ENCODE assay signal across 13 cellular contexts in genomic region chr16:11080327-11080967, GRCh38.
DNase-seq lines count a peak whose midpoint lies in the region; ATAC-seq and TF ChIP-seq lines count a peak whose summit lies in the region.
"Had no signal": no experiment of that assay in that cellular context is flagged by ENCODE, and none has a peak within 500 bp of the region (broad histone marks: within the 10 kb centered on the region; RNA-seq: fewer than 3 reads in every experiment).

No MANE protein-coding gene starts in this region.

- H3K36me3 ChIP-seq in Peyer's patch, result no peaks in the 10 kb centered on the region

- H3K4me1 ChIP-seq in Peyer's patch, result peaks cover 7 to 40% (median 38%) of the 10 kb centered on the region in 4 donors

- H3K27ac ChIP-seq in Peyer's patch, result peak overlapping the region; percentile 6 to 73 (median 22)

- TF ChIP-seq CTCF in Peyer's patch (IDR thresholded peaks at IDR 0.05), result no peak

- no peak overlapping the region for H3K4me3 ChIP-seq in Peyer's patch

- H3K27me3 Mint-ChIP-seq in T-helper 1 cell treated with Interleukin-12 subunit alpha and Interleukin-12 subunit beta and Interleukin-4 antibody, amounts not matched to agents 30 μg/mL and 1 μg/mL, for 36 hours (ENCODE audit: low read depth), result no peaks in the 10 kb centered on the region

- no peaks in the 10 kb centered on the region for H3K27me3 ChIP-seq in Peyer's patch

- H3K4me1 Mint-ChIP-seq in T-helper 1 cell treated with Interleukin-12 subunit alpha and Interleukin-12 subunit beta and Interleukin-4 antibody, amounts not matched to agents 30 μg/mL and 1 μg/mL, for 36 hours (ENCODE audit: low read depth), result peaks cover 76% of the 10 kb centered on the region
- peaks cover 88% of the 10 kb centered on the region for H3K4me1 Mint-ChIP-seq in stimulated activated effector memory CD8-positive, alpha-beta T cell treated with anti-CD3 and anti-CD28 coated beads, Interleukin-12 subunit alpha, Interleukin-12 subunit beta, amount 100 ng/mL, for 72 hours

- H3K36me3 Mint-ChIP-seq in T-helper 1 cell treated with Interleukin-12 subunit alpha and Interleukin-12 subunit beta and Interleukin-4 antibody, amounts not matched to agents 30 μg/mL and 1 μg/mL, for 36 hours (ENCODE audit: low read depth), result peaks cover 23% of the 10 kb centered on the region
- peaks cover 23% of the 10 kb centered on the region for H3K36me3 Mint-ChIP-seq in stimulated activated effector memory CD8-positive, alpha-beta T cell treated with anti-CD3 and anti-CD28 coated beads, Interleukin-12 subunit alpha, Interleukin-12 subunit beta, amount 100 ng/mL, for 72 hours

- no peaks in the 10 kb centered on the region for H3K9me3 Mint-ChIP-seq in T-helper 1 cell treated with Interleukin-12 subunit alpha and Interleukin-12 subunit beta and Interleukin-4 antibody, amounts not matched to agents 30 μg/mL and 1 μg/mL, for 36 hours
- H3K9me3 Mint-ChIP-seq in stimulated activated effector memory CD8-positive, alpha-beta T cell treated with anti-CD3 and anti-CD28 coated beads, Interleukin-12 subunit alpha, Interleukin-12 subunit beta, amount 100 ng/mL, for 72 hours, result no peaks in the 10 kb centered on the region

- TF ChIP-seq POLR2A in Peyer's patch (IDR thresholded peaks at IDR 0.05), result no peak

- H3K27ac Mint-ChIP-seq in T-helper 1 cell treated with Interleukin-12 subunit alpha and Interleukin-12 subunit beta and Interleukin-4 antibody, amounts not matched to agents 30 μg/mL and 1 μg/mL, for 36 hours, result peak overlapping the region; percentile 96
- H3K27ac Mint-ChIP-seq in stimulated activated effector memory CD8-positive, alpha-beta T cell treated with anti-CD3 and anti-CD28 coated beads, Interleukin-12 subunit alpha, Interleukin-12 subunit beta, amount 100 ng/mL, for 72 hours, result peak overlapping the region; percentile 85

- DNase-seq in T-helper 1 cell (no peak), Peyer's patch (peak in 2 of 3 donors; percentile 61 to 66), germinal center (ENCODE audit: low spot score) (peak; percentile 36), NCI-H146 (lab: John Stamatoyannopoulos, UW) (no peak)
- no peak for DNase-seq in stimulated activated effector memory CD8-positive, alpha-beta T cell treated with anti-CD3 and anti-CD28 coated beads, Interleukin-12 subunit alpha, Interleukin-12 subunit beta, amount 100 ng/mL, for 72 hours (ENCODE audit: low spot score in 2 of 2)
- DNase-seq in stimulated activated CD4-positive, alpha-beta T cell treated with anti-CD3 and anti-CD28 coated beads, Interleukin-1b, Interleukin-23, amount 100 ng/mL, for 48 hours, result no peak
- DNase-seq: foreskin melanocyte, GOT3, NCI-H2029 treated with DMSO at 0.1 percent for 48 hours, NCI-H774, SIG-M5 had no signal

- no peaks in the 10 kb centered on the region for H3K9me3 ChIP-seq in Peyer's patch

- ATAC-seq in stimulated activated effector memory CD8-positive, alpha-beta T cell treated with anti-CD3 and anti-CD28 coated beads, Interleukin-12 subunit alpha, Interleukin-12 subunit beta, amount 100 ng/mL, for 72 hours, result no peak
- no peak for ATAC-seq in GM19467 (IDR thresholded peaks at IDR 0.05; ENCODE audit: unreplicated experiment)

- peak overlapping the region; percentile 74 for H3K4me3 Mint-ChIP-seq in T-helper 1 cell treated with Interleukin-12 subunit alpha and Interleukin-12 subunit beta and Interleukin-4 antibody, amounts not matched to agents 30 μg/mL and 1 μg/mL, for 36 hours
- peak overlapping the region; percentile 25 for H3K4me3 Mint-ChIP-seq in stimulated activated effector memory CD8-positive, alpha-beta T cell treated with anti-CD3 and anti-CD28 coated beads, Interleukin-12 subunit alpha, Interleukin-12 subunit beta, amount 100 ng/mL, for 72 hours

Comparison
In these comparisons a context has a peak if more than half of its experiments do, and no peak if none do; other contexts are left out.
1. DNase-seq: peak in Peyer's patch (2 of 3) and germinal center (single experiment); none in T-helper 1 cell (0 of 5), stimulated activated effector memory CD8-positive, alpha-beta T cell treated with anti-CD3 and anti-CD28 coated beads, Interleukin-12 subunit alpha, Interleukin-12 subunit beta, amount 100 ng/mL, for 72 hours (0 of 2), stimulated activated CD4-positive, alpha-beta T cell treated with anti-CD3 and anti-CD28 coated beads, Interleukin-1b, Interleukin-23, amount 100 ng/mL, for 48 hours (single experiment) and NCI-H146 (single experiment).